1 cellular context compared by ENCODE assay signal in the genomic region with DNA sequence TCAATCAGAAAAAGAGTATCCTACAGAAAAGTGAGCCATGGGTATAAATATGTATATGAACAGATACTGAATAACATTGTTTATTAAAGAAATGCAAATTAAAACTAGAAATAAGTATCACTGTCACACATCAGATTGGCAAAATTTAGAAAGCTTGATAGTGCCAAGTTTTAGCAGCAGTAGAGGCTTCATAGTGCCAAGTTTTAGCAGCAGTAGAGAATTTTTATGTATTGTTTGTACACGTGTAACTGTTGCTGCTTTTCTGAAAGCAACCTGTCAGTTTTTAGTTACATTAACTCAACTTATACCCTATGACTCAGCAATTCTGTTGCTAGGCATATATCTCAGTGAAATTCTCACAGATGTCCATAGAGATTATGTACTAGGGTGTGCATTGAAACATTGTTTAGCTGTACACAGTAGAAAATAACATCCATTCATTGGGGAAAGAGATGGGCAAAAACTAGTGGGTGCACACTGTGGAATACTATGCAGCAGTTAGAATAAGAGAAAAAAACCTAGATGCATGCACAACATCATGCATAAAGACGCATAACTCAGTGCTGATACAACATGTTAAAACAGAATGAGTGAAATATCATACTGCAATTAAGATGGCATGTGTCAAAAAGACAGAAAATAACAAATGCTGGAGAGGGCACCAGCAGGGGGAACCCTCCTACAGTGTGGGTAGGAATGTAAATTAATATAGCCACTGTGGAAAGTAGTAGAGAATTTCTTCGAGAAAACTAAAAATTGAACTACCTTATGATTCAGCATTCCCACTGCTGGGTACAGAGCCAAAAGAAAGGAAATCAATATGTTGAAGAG.
TF ChIP-seq lines count a peak whose summit lies in the region.

No MANE protein-coding gene starts in this region.

TF ChIP-seq in GM23338, 12 proteins besides CTCF, POLR2A, EP300 and RAD21 (continued from another document):
- TF ChIP-seq, protein P1, sequence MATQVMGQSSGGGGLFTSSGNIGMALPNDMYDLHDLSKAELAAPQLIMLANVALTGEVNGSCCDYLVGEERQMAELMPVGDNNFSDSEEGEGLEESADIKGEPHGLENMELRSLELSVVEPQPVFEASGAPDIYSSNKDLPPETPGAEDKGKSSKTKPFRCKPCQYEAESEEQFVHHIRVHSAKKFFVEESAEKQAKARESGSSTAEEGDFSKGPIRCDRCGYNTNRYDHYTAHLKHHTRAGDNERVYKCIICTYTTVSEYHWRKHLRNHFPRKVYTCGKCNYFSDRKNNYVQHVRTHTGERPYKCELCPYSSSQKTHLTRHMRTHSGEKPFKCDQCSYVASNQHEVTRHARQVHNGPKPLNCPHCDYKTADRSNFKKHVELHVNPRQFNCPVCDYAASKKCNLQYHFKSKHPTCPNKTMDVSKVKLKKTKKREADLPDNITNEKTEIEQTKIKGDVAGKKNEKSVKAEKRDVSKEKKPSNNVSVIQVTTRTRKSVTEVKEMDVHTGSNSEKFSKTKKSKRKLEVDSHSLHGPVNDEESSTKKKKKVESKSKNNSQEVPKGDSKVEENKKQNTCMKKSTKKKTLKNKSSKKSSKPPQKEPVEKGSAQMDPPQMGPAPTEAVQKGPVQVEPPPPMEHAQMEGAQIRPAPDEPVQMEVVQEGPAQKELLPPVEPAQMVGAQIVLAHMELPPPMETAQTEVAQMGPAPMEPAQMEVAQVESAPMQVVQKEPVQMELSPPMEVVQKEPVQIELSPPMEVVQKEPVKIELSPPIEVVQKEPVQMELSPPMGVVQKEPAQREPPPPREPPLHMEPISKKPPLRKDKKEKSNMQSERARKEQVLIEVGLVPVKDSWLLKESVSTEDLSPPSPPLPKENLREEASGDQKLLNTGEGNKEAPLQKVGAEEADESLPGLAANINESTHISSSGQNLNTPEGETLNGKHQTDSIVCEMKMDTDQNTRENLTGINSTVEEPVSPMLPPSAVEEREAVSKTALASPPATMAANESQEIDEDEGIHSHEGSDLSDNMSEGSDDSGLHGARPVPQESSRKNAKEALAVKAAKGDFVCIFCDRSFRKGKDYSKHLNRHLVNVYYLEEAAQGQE (IDR thresholded peaks at IDR 0.05; ENCODE audit: unreplicated experiment): no peak
- TF ChIP-seq POLR2AphosphoS5 (IDR thresholded peaks at IDR 0.05; ENCODE audit: low read depth): no peak
- no peak for TF ChIP-seq CREB1 (CRISPR knock-in tag; IDR thresholded peaks at IDR 0.05; ENCODE audit: low read depth)
- TF ChIP-seq, protein P2, sequence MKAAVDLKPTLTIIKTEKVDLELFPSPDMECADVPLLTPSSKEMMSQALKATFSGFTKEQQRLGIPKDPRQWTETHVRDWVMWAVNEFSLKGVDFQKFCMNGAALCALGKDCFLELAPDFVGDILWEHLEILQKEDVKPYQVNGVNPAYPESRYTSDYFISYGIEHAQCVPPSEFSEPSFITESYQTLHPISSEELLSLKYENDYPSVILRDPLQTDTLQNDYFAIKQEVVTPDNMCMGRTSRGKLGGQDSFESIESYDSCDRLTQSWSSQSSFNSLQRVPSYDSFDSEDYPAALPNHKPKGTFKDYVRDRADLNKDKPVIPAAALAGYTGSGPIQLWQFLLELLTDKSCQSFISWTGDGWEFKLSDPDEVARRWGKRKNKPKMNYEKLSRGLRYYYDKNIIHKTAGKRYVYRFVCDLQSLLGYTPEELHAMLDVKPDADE (IDR thresholded peaks at IDR 0.05): no peak
- no peak for TF ChIP-seq EZH2 (IDR thresholded peaks at IDR 0.05; ENCODE audit: low read depth, unreplicated experiment)
- no peak for TF ChIP-seq ZNF114 (CRISPR knock-in tag; IDR thresholded peaks at IDR 0.05)
- no peak for TF ChIP-seq EZH2phosphoT487 (IDR thresholded peaks at IDR 0.05; ENCODE audit: unreplicated experiment)
- no peak for TF ChIP-seq NANOG (IDR thresholded peaks at IDR 0.05; ENCODE audit: borderline replicate concordance)
TF ChIP-seq in GM23338: peak in this region for 0.
